In the genomic region with DNA sequence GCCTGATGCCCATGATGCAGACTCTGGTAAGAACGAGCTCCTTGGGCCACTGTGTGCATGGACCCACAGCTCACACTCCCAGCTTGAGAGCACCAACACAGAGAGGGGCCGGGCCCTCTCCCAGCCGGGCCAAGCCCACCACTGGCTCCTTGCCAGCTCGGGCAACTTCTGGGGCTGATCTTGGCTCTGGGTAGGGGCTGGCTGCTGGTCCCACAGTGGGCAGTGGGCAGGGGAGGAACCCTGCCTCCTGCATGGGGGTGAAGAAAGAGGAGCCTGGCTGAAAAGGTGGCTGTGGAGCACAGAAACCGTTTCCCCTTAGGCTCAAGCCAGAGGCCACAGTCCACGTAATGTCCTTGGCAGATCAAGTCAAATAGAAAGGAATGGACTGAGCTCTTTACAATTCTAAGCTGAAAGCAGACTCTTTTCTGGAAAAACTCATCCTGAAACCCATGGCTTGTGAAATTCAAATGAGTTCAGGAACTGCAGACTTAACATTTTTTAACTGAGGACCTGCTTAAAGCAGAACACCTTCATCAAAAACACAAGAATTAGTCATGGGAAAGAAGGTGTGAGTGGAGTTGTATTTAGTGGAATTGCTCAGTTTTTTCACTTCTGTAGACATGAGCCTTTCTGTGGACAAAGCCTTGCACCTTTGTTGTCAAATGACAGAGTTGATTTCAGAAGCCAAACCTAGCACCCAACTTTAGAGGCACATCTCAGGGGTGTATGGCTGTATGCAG, we compare ENCODE assay signal across 1 cellular context.
TF ChIP-seq lines count a peak whose summit lies in the region.

No MANE protein-coding gene starts in this region.

TF ChIP-seq in H1, 55 proteins besides CTCF, POLR2A, EP300 and RAD21:
- TF ChIP-seq ZNF274 (IDR thresholded peaks at IDR 0.05; ENCODE audit: borderline replicate concordance, extremely low read depth, low read length), result no peak
